ENCODE assay signal across 8 cellular contexts in genomic region chr11:85855341-85855656, GRCh38. TPM values are rescaled to one million over a fixed set of nuclear protein-coding genes. Genes with fewer than 3 reads are reported as not detected.
DNase-seq lines count a peak whose midpoint lies in the region; ATAC-seq and TF ChIP-seq lines count a peak whose summit lies in the region.

Gene CCDC83 (plus strand): TSS chr11:85855383. CDS start chr11:85865124, 9,741 bp downstream.

- H3K27me3 ChIP-seq in DND-41 (ENCODE audit: insufficient read depth, low read length, poor library complexity): no peaks in the 10 kb centered on the region
- H3K27me3 ChIP-seq in fibroblast of lung (ENCODE audit: control insufficient read depth, insufficient read depth, low read length): no peaks in the 10 kb centered on the region
- no peaks in the 10 kb centered on the region for H3K27me3 ChIP-seq in ovary

- H2AFZ ChIP-seq in DND-41 (ENCODE audit: low read depth, low read length) (peak within 1 kb of the TSS; percentile 94), fibroblast of lung (ENCODE audit: low read length) (peak within 1 kb of the TSS; percentile 95)

- ATAC-seq in DND-41 (ENCODE audit: insufficient read depth, low read depth): no peak
- ATAC-seq in HG02885 (IDR thresholded peaks at IDR 0.05; ENCODE audit: poor library complexity, unreplicated experiment): no peak
- ATAC-seq in HG03460 (IDR thresholded peaks at IDR 0.05; ENCODE audit: unreplicated experiment): no peak
- ATAC-seq in GM21360 (IDR thresholded peaks at IDR 0.05; ENCODE audit: unreplicated experiment): no peak

- H3K27ac ChIP-seq in DND-41 (ENCODE audit: low read length) (peak within 1 kb of the TSS; percentile 69), SK-N-MC (no peak within 1 kb of the TSS), fibroblast of lung (ENCODE audit: insufficient read depth, low read length) (peak within 1 kb of the TSS; percentile 95), ovary (peak within 1 kb of the TSS; percentile 31 to 76)

- H3K4me1 ChIP-seq in DND-41 (ENCODE audit: insufficient read depth, low read length): peaks cover 14% of the 10 kb centered on the region
- H3K4me1 ChIP-seq in fibroblast of lung (ENCODE audit: control insufficient read depth, extremely low read depth, insufficient read depth, low read length): peaks cover 4% of the 10 kb centered on the region
- H3K4me1 ChIP-seq in ovary (ENCODE audit: insufficient read depth): no peaks in the 10 kb centered on the region

- H3K9ac ChIP-seq in DND-41 (ENCODE audit: low read depth, low read length): peak within 1 kb of the TSS; percentile 61
- peak within 1 kb of the TSS; percentile 71 for H3K9ac ChIP-seq in SK-N-MC (ENCODE audit: insufficient read length)
- peak within 1 kb of the TSS; percentile 81 for H3K9ac ChIP-seq in fibroblast of lung (ENCODE audit: insufficient read depth, low read length)

- intact Hi-C loops in ovary (cut with DNase I): loop anchor here in 3 of 4 donors (10.0 kb wide), 3 partner anchors 340 to 360 kb away; no protein-coding TSS in a partner anchor

- no peaks in the 10 kb centered on the region for H3K9me3 ChIP-seq in DND-41 (ENCODE audit: insufficient read depth, low read length, severe bottlenecking)
- no peaks in the 10 kb centered on the region for H3K9me3 ChIP-seq in SK-N-MC (ENCODE audit: low read depth, low read length)
- no peaks in the 10 kb centered on the region for H3K9me3 ChIP-seq in fibroblast of lung (ENCODE audit: control insufficient read depth, insufficient read depth, low read depth, low read length)
- H3K9me3 ChIP-seq in ovary: no peaks in the 10 kb centered on the region

- peak within 1 kb of the TSS; percentile 95 for H3K4me2 ChIP-seq in DND-41 (ENCODE audit: insufficient read depth, low read length)
- peak within 1 kb of the TSS; percentile 94 for H3K4me2 ChIP-seq in fibroblast of lung (ENCODE audit: extremely low read depth, insufficient read depth, low read length)

- no peak for DNase-seq in DND-41
- no peak for DNase-seq in SK-N-MC (ENCODE audit: low read depth, low spot score)
- DNase-seq in fibroblast of lung (ENCODE audit: low read depth in 2 of 2): no peak
- no peak for DNase-seq in ovary
- no peak for DNase-seq in stimulated activated CD4-positive, alpha-beta T cell treated with anti-CD3 and anti-CD28 coated beads, Interleukin-2, amount 100 ng/mL, for 48 hours

- no peak for TF ChIP-seq POLR2A in ovary (IDR thresholded peaks at IDR 0.05)

- H3K79me2 ChIP-seq in DND-41 (ENCODE audit: insufficient read depth, low read length) (no peaks in the 10 kb centered on the region), fibroblast of lung (ENCODE audit: control insufficient read depth, insufficient read depth, low read length) (no peaks in the 10 kb centered on the region)

- no peaks in the 10 kb centered on the region for H3K36me3 ChIP-seq in DND-41 (ENCODE audit: insufficient read depth, low read length)
- H3K36me3 ChIP-seq in SK-N-MC (ENCODE audit: insufficient read depth, low read length): no peaks in the 10 kb centered on the region
- no peaks in the 10 kb centered on the region for H3K36me3 ChIP-seq in fibroblast of lung (ENCODE audit: control insufficient read depth, insufficient read depth, low read length)
- H3K36me3 ChIP-seq in ovary: no peaks in the 10 kb centered on the region

- no peaks in the 10 kb centered on the region for H4K20me1 ChIP-seq in DND-41 (ENCODE audit: insufficient read depth, low read length)
- no peaks in the 10 kb centered on the region for H4K20me1 ChIP-seq in fibroblast of lung (ENCODE audit: control insufficient read depth, extremely low read depth, insufficient read depth, low read length)

- H3K4me3 ChIP-seq in DND-41 (ENCODE audit: low read depth in 1 of 2, low read length in 2 of 2): peak within 1 kb of the TSS; percentile 19 to 68; a peak in 3 of 4 replicates
- H3K4me3 ChIP-seq in SK-N-MC: peak within 1 kb of the TSS; percentile 78
- peak within 1 kb of the TSS; percentile 63 to 88 (median 78) for H3K4me3 ChIP-seq in fibroblast of lung (replicated peaks in 1 of 4; ENCODE audit: control extremely low read depth in 1 of 4, insufficient read depth in 1 of 4, low read depth in 3 of 4, low read length in 4 of 4)
- H3K4me3 ChIP-seq in ovary: peak within 1 kb of the TSS; percentile 61

- no peak for TF ChIP-seq EP300 in ovary (IDR thresholded peaks at IDR 0.05)

- TF ChIP-seq CTCF in DND-41 (IDR thresholded peaks at IDR 0.05; ENCODE audit: borderline replicate concordance, extremely low read depth, low read length, poor library complexity, severe bottlenecking) (no peak), fibroblast of lung (conservative IDR thresholded peaks at IDR 0.05 in 1 of 2, IDR thresholded peaks at IDR 0.05 in 1 of 2; ENCODE audit: low read depth in 1 of 2, low read length in 2 of 2) (no peak), ovary (IDR thresholded peaks at IDR 0.05) (no peak)

- 31 to 32% (median 31%) methylated on average over 13 of the region's 13 CpGs for WGBS in ovary, 3 donors

RNA-seq across cellular contexts. Expression of gene CCDC83, which starts in this region (rescaled TPM):
- under 0.01 TPM in 1 of 2 replicates, not detected in the other for total RNA-seq in fibroblast of lung
- polyA plus RNA-seq in fibroblast of lung: not detected in 2 replicates
- not detected in 2 replicates for polyA plus RNA-seq in fibroblast of lung (2012)
- not detected in 2 replicates for polyA minus RNA-seq in fibroblast of lung (ENCODE audit: low replicate concordance)
- not detected for total RNA-seq in ovary
- polyA plus RNA-seq in ovary: not detected
